Comparison of ENCODE assay signal across 22 cellular contexts in genomic region chr11:1586699-1587098, GRCh38. TPM values are rescaled to one million over a fixed set of nuclear protein-coding genes. Genes with fewer than 3 reads are reported as not detected.
"Had no signal": no experiment of that assay in that cellular context is flagged by ENCODE, and none has a peak within 500 bp of the region (broad histone marks: within the 10 kb centered on the region; RNA-seq: fewer than 3 reads in every experiment).

No MANE protein-coding gene starts in this region.

- H3K27ac Mint-ChIP-seq: activated CD4-positive, alpha-beta T cell treated with anti-CD3 and anti-CD28 coated beads, Interleukin-2, amount 10 ng/mL, durations not matched to agents 7 days and 5 days; activated CD8-positive, alpha-beta T cell treated with anti-CD3 and anti-CD28 coated beads, Interleukin-2, amount 10 ng/mL, durations not matched to agents 7 days and 5 days; activated naive CD4-positive, alpha-beta T cell treated with anti-CD3 and anti-CD28 coated beads for 36 hours; activated naive CD8-positive, alpha-beta T cell treated with anti-CD3 and anti-CD28 coated beads, Interleukin-2, amount 50 U/mL, for 24 hours; activated T-cell treated with anti-CD3 and anti-CD28 coated beads, Interleukin-2, amount 50 U/mL, for 24 hours; immature natural killer cell had no signal

- H3K4me3 Mint-ChIP-seq: activated CD4-positive, alpha-beta T cell treated with anti-CD3 and anti-CD28 coated beads, Interleukin-2, amount 10 ng/mL, durations not matched to agents 7 days and 5 days; activated CD8-positive, alpha-beta T cell treated with anti-CD3 and anti-CD28 coated beads, Interleukin-2, amount 10 ng/mL, durations not matched to agents 7 days and 5 days; activated naive CD4-positive, alpha-beta T cell treated with anti-CD3 and anti-CD28 coated beads for 36 hours; activated naive CD8-positive, alpha-beta T cell treated with anti-CD3 and anti-CD28 coated beads, Interleukin-2, amount 50 U/mL, for 24 hours; activated T-cell treated with anti-CD3 and anti-CD28 coated beads, Interleukin-2, amount 50 U/mL, for 24 hours; central memory CD8-positive, alpha-beta T cell; immature natural killer cell; natural killer cell had no signal

- H3K27me3 Mint-ChIP-seq: central memory CD8-positive, alpha-beta T cell had no signal

- DNase-seq: activated CD4-positive, alpha-beta T cell treated with anti-CD3 and anti-CD28 coated beads, Interleukin-2, amount 10 ng/mL, durations not matched to agents 7 days and 5 days; activated CD8-positive, alpha-beta T cell treated with anti-CD3 and anti-CD28 coated beads, Interleukin-2, amount 10 ng/mL, durations not matched to agents 7 days and 5 days; activated naive CD4-positive, alpha-beta T cell treated with anti-CD3 and anti-CD28 coated beads for 36 hours; activated naive CD8-positive, alpha-beta T cell treated with anti-CD3 and anti-CD28 coated beads, Interleukin-2, amount 50 U/mL, for 24 hours; activated T-cell treated with anti-CD3 and anti-CD28 coated beads, Interleukin-2, amount 50 U/mL, for 24 hours; cortex of kidney; heart left ventricle; immature natural killer cell; mesendoderm; natural killer cell; stimulated activated CD8-positive, alpha-beta memory T cell treated with anti-CD3 and anti-CD28 coated beads, Interleukin-4, amount 100 ng/mL, for 48 hours; stimulated activated naive CD4-positive, alpha-beta T cell treated with Interleukin-2 at 50 U/mL for 16 hours; thyroid gland had no signal

- H3K4me1 ChIP-seq: ascending aorta, gastroesophageal sphincter, pancreas, thyroid gland had no signal

- H3K9me3 ChIP-seq: ascending aorta, gastroesophageal sphincter, heart left ventricle, pancreas, thyroid gland had no signal

- H3K9me3 Mint-ChIP-seq: activated naive CD8-positive, alpha-beta T cell treated with anti-CD3 and anti-CD28 coated beads, Interleukin-2, amount 50 U/mL, for 24 hours; activated T-cell treated with anti-CD3 and anti-CD28 coated beads, Interleukin-2, amount 50 U/mL, for 24 hours; central memory CD8-positive, alpha-beta T cell; natural killer cell had no signal

- H3K27ac ChIP-seq: ascending aorta, gastroesophageal sphincter, heart left ventricle, pancreas, thyroid gland had no signal

- ATAC-seq: activated CD4-positive, CD25-positive, alpha-beta regulatory T cell treated with anti-CD3 and anti-CD28 coated beads, Interleukin-2, amount 50 U/mL, for 24 hours; activated CD8-positive, alpha-beta T cell treated with anti-CD3 and anti-CD28 coated beads, Interleukin-2, amount 10 ng/mL, durations not matched to agents 7 days and 5 days; activated naive CD8-positive, alpha-beta T cell treated with anti-CD3 and anti-CD28 coated beads, Interleukin-2, amount 50 U/mL, for 24 hours; gastroesophageal sphincter; heart left ventricle; natural killer cell; pancreas; sciatic nerve had no signal

- FAIRE-seq: pancreas had no signal

- H3K36me3 Mint-ChIP-seq: natural killer cell had no signal

- H3K27me3 ChIP-seq: ascending aorta, heart left ventricle, pancreas, thyroid gland had no signal

- H3K4me3 ChIP-seq: ascending aorta, gastroesophageal sphincter, heart left ventricle, pancreas, thyroid gland had no signal

- H3K36me3 ChIP-seq: ascending aorta, gastroesophageal sphincter, heart left ventricle, pancreas, thyroid gland had no signal

RNA-seq across cellular contexts. Expression of gene KRTAP5-1, which starts 1.6 kb away (rescaled TPM):
- total RNA-seq: activated CD4-positive, alpha-beta T cell treated with anti-CD3 and anti-CD28 coated beads, Interleukin-2, amount 10 ng/mL, durations not matched to agents 7 days and 5 days; activated CD8-positive, alpha-beta T cell treated with anti-CD3 and anti-CD28 coated beads, Interleukin-2, amount 10 ng/mL, durations not matched to agents 7 days and 5 days; activated naive CD4-positive, alpha-beta T cell treated with anti-CD3 and anti-CD28 coated beads for 36 hours; ascending aorta; gastroesophageal sphincter; heart left ventricle; natural killer cell; pancreas; sciatic nerve; subcutaneous adipose tissue; thyroid gland; ureter had no signal
- polyA plus RNA-seq: esophagus, heart left ventricle, immature natural killer cell had no signal

RNA-seq across cellular contexts. Expression of gene KRTAP5-2, which starts 11.4 kb away (rescaled TPM):
- total RNA-seq: activated CD4-positive, alpha-beta T cell treated with anti-CD3 and anti-CD28 coated beads, Interleukin-2, amount 10 ng/mL, durations not matched to agents 7 days and 5 days; activated CD8-positive, alpha-beta T cell treated with anti-CD3 and anti-CD28 coated beads, Interleukin-2, amount 10 ng/mL, durations not matched to agents 7 days and 5 days; activated naive CD4-positive, alpha-beta T cell treated with anti-CD3 and anti-CD28 coated beads for 36 hours; ascending aorta; gastroesophageal sphincter; heart left ventricle; natural killer cell; pancreas; sciatic nerve; subcutaneous adipose tissue; thyroid gland; ureter had no signal
- polyA plus RNA-seq: esophagus, heart left ventricle, immature natural killer cell had no signal

RNA-seq across cellular contexts. Expression of gene KRTAP5-3, which starts 21.6 kb away (rescaled TPM):
- total RNA-seq: activated CD4-positive, alpha-beta T cell treated with anti-CD3 and anti-CD28 coated beads, Interleukin-2, amount 10 ng/mL, durations not matched to agents 7 days and 5 days; activated CD8-positive, alpha-beta T cell treated with anti-CD3 and anti-CD28 coated beads, Interleukin-2, amount 10 ng/mL, durations not matched to agents 7 days and 5 days; activated naive CD4-positive, alpha-beta T cell treated with anti-CD3 and anti-CD28 coated beads for 36 hours; ascending aorta; gastroesophageal sphincter; heart left ventricle; natural killer cell; pancreas; sciatic nerve; subcutaneous adipose tissue; thyroid gland; ureter had no signal
- polyA plus RNA-seq: esophagus, heart left ventricle, immature natural killer cell, pancreas had no signal

RNA-seq across cellular contexts. Expression of gene KRTAP5-4, which starts 35.2 kb away (rescaled TPM):
- total RNA-seq: activated CD4-positive, alpha-beta T cell treated with anti-CD3 and anti-CD28 coated beads, Interleukin-2, amount 10 ng/mL, durations not matched to agents 7 days and 5 days; activated CD8-positive, alpha-beta T cell treated with anti-CD3 and anti-CD28 coated beads, Interleukin-2, amount 10 ng/mL, durations not matched to agents 7 days and 5 days; activated naive CD4-positive, alpha-beta T cell treated with anti-CD3 and anti-CD28 coated beads for 36 hours; ascending aorta; gastroesophageal sphincter; heart left ventricle; natural killer cell; pancreas; sciatic nerve; subcutaneous adipose tissue; thyroid gland; ureter had no signal
- polyA plus RNA-seq: esophagus, heart left ventricle, immature natural killer cell, pancreas had no signal
